ENCODE assay signal across 10 cellular contexts in genomic region chr19:41774515-41774980, GRCh38. TPM values are rescaled to one million over a fixed set of nuclear protein-coding genes. Genes with fewer than 3 reads are reported as not detected.
A peak's percentile ranks its signal among the peaks of the same experiment; 100 is the strongest.
DNase-seq lines count a peak whose midpoint lies in the region; ATAC-seq and TF ChIP-seq lines count a peak whose summit lies in the region.
"Had no signal": no experiment of that assay in that cellular context is flagged by ENCODE, and none has a peak within 500 bp of the region (broad histone marks: within the 10 kb centered on the region; RNA-seq: fewer than 3 reads in every experiment).

No MANE protein-coding gene starts in this region.

- H3K4me1 ChIP-seq in colonic mucosa (peaks cover 4% of the 10 kb centered on the region), aorta (ENCODE audit: control insufficient read depth in 1 of 2, insufficient read depth in 2 of 2, low read length in 2 of 2) (no peaks in the 10 kb centered on the region)

- no peaks in the 10 kb centered on the region for H3K9me3 ChIP-seq in colonic mucosa
- no peaks in the 10 kb centered on the region for H3K9me3 ChIP-seq in aorta (ENCODE audit: control insufficient read depth, low read length)

- no peak for TF ChIP-seq CTCF in colonic mucosa (IDR thresholded peaks at IDR 0.05)

- peak overlapping the region in 1 of 2 donors; percentile 26 for H3K9ac ChIP-seq in colonic mucosa (ENCODE audit: low read depth in 2 of 2, low read length in 2 of 2)

- H3K4me3 ChIP-seq in colonic mucosa: no peak overlapping the region
- H3K4me3 ChIP-seq in aorta (ENCODE audit: low read length in 2 of 2): no peak overlapping the region

- 55 to 61% methylated on average over 6 of the region's 6 CpGs for WGBS in aorta, 2 donors

- ATAC-seq in left ventricle myocardium superior (no peak), aorta (ENCODE audit: low FRiP score) (no peak)

- no peaks in the 10 kb centered on the region for H3K27me3 ChIP-seq in colonic mucosa
- no peaks in the 10 kb centered on the region for H3K27me3 ChIP-seq in aorta (ENCODE audit: control insufficient read depth in 1 of 2, insufficient read depth in 2 of 2, low read length in 1 of 2)

- H3K27ac ChIP-seq in colonic mucosa: peak overlapping the region; percentile 93
- H3K27ac ChIP-seq in aorta (ENCODE audit: low read depth in 1 of 2, low read length in 2 of 2): no peak overlapping the region

- intact Hi-C loops in colonic mucosa (cut with DNase I): no loop called here
- intact Hi-C loops in left ventricle myocardium superior (cut with micrococcal nuclease): no loop called here
- intact Hi-C loops in aorta (cut with DNase I): no loop called here

- DNase-seq in NCI-H1417 treated with DMSO at 0.1 percent for 48 hours (lab: John Stamatoyannopoulos, UW) (peak; percentile 73), colonic mucosa (peak; percentile 88), left ventricle myocardium superior (no peak), cerebellum (ENCODE audit: low spot score) (no peak), aorta (no peak), amygdala (lab: John Stamatoyannopoulos, UW) (no peak)
- DNase-seq in activated CD4-positive, alpha-beta T cell treated with anti-CD3 and anti-CD28 coated beads for 4 hours: peak; percentile 51 to 54
- peak; percentile 27 to 28 for DNase-seq in stimulated activated CD8-positive, alpha-beta memory T cell treated with anti-CD3 and anti-CD28 coated beads, Interleukin-15, amount 100 ng/mL, for 48 hours (ENCODE audit: low read depth in 2 of 2)
- DNase-seq: mesenchymal stem cell, SHP77 had no signal

- H3K36me3 ChIP-seq in colonic mucosa (no peaks in the 10 kb centered on the region), aorta (ENCODE audit: control insufficient read depth in 1 of 2, insufficient read depth in 2 of 2, low read length in 1 of 2) (no peaks in the 10 kb centered on the region)

RNA-seq across cellular contexts. Expression of gene CEACAM6, which starts 19.2 kb away (rescaled TPM):
- total RNA-seq in colonic mucosa (100 to 1,000 TPM; 260 to 655 TPM), left ventricle myocardium superior (not detected), cerebellum (0.27 TPM), aorta (under 1 TPM in 1 of 2 donors, not detected in 1; 0.33 TPM)
- 1 to 10 TPM in 1 of 2 donors, under 1 TPM in 1; 0.33 to 6.5 TPM for polyA plus RNA-seq in aorta

RNA-seq across cellular contexts. Expression of gene CEACAM3, which starts 21.8 kb away (rescaled TPM):
- 1 to 10 TPM; 1.1 to 2.8 TPM for total RNA-seq in colonic mucosa
- total RNA-seq in left ventricle myocardium superior: 0.32 TPM
- total RNA-seq in cerebellum: not detected
- under 1 TPM; 0.39 to 0.99 TPM for total RNA-seq in aorta
- not detected for polyA plus RNA-seq in aorta

Comparison
In these comparisons a context has a peak if more than half of its experiments do, and no peak if none do; other contexts are left out.
1. DNase-seq: peak in NCI-H1417 treated with DMSO at 0.1 percent for 48 hours (single experiment), activated CD4-positive, alpha-beta T cell treated with anti-CD3 and anti-CD28 coated beads for 4 hours (2 of 2), colonic mucosa (single experiment) and stimulated activated CD8-positive, alpha-beta memory T cell treated with anti-CD3 and anti-CD28 coated beads, Interleukin-15, amount 100 ng/mL, for 48 hours (2 of 2); none in left ventricle myocardium superior (single experiment), cerebellum (single experiment), aorta (0 of 2) and amygdala (0 of 56).
2. RNA of gene CEACAM6, which starts 19.2 kb away (total RNA-seq): 260 to 655 TPM in colonic mucosa; 0.33 TPM in aorta, 0.27 TPM in cerebellum (single experiment) and not detected in left ventricle myocardium superior (single experiment); every median in the first group is over 100 times any median in the second.